In genomic region chr14:68932219-68932618, GRCh38 we compare ENCODE assay signal across 17 cellular contexts. TPM values are rescaled to one million over a fixed set of nuclear protein-coding genes. Genes with fewer than 3 reads are reported as not detected.
DNase-seq lines count a peak whose midpoint lies in the region; ATAC-seq, FAIRE-seq and TF ChIP-seq lines count a peak whose summit lies in the region.
"Had no signal": no experiment of that assay in that cellular context is flagged by ENCODE, and none has a peak within 500 bp of the region (broad histone marks: within the 10 kb centered on the region; RNA-seq: fewer than 3 reads in every experiment).

No MANE protein-coding gene starts in this region.

- H3K27ac ChIP-seq in tibial artery: peak overlapping the region; percentile 97 to 100
- H3K27ac ChIP-seq in SK-N-SH (ENCODE audit: low read depth in 2 of 2, low read length in 1 of 2): no peak overlapping the region
- H3K27ac ChIP-seq: ovary, SJSA1 had no signal

- POLR2A ChIA-PET in SK-N-SH (lab: Yijun Ruan, JAX): interaction anchor here (1.3 kb wide), 1 partner anchor 10 kb away, joined by 3 read pairs; no protein-coding TSS in a partner anchor

- WGBS in SK-N-SH (ENCODE audit: low lambda C conversion rate): 87% methylated on average over 4 of the region's 4 CpGs

- H3K9me2 ChIP-seq in SK-N-SH: no peaks in the 10 kb centered on the region

- CTCF ChIA-PET in SK-N-SH (lab: Yijun Ruan, JAX): interaction anchor here (0.9 to 1.7 kb wide), 6 partner anchors 8 to 175 kb away, joined by 3 to 8 read pairs (median 3); no protein-coding TSS in a partner anchor

- DNase-seq in HTR-8/SVneo (ENCODE audit: insufficient read length, low spot score): no peak
- DNase-seq in astrocyte of the hippocampus (ENCODE audit: low read depth, low spot score): peak; percentile 37
- peak; percentile 65 for DNase-seq in iris pigment epithelial cell (ENCODE audit: low read depth)
- DNase-seq in tibial artery: no peak
- DNase-seq in SK-N-SH: no peak
- no peak for DNase-seq in DMS153 (lab: John Stamatoyannopoulos, UW)
- DNase-seq: activated CD4-positive, alpha-beta T cell treated with anti-CD3 and anti-CD28 coated beads for 4 hours; activated naive CD4-positive, alpha-beta T cell treated with anti-CD3 and anti-CD28 coated beads, Interleukin-2, amount 50 U/mL, for 16 hours; NCI-H1930; NCI-H510A treated with DMSO at 0.1 percent for 48 hours; ovary; stimulated activated CD4-positive, alpha-beta T cell treated with anti-CD3 and anti-CD28 coated beads, Interleukin-2, amount 100 ng/mL, for 48 hours; T-helper 9 cell had no signal

- TF ChIP-seq CTCF in tibial artery (IDR thresholded peaks at IDR 0.05) (no peak), SK-N-SH (IDR thresholded peaks at IDR 0.05) (no peak)

- H3K4me3 ChIP-seq in tibial artery (no peak overlapping the region), SK-N-SH (ENCODE audit: low read depth in 2 of 2, low read length in 1 of 2) (no peak overlapping the region)
- H3K4me3 ChIP-seq: BLaER1 treated with 17β-estradiol and CSF1 and Interleukin-3, amounts not matched to agents 10 nM and 100 nM; ovary; SJSA1 had no signal

- no peak for TF ChIP-seq EP300 in SK-N-SH (IDR thresholded peaks at IDR 0.05; ENCODE audit: borderline replicate concordance in 1 of 2, low read depth in 1 of 2, low read length in 1 of 2)

- no peak overlapping the region for H3K9ac ChIP-seq in SK-N-SH
- H3K9ac ChIP-seq: BLaER1 treated with 17β-estradiol and CSF1 and Interleukin-3, amounts not matched to agents 10 nM and 100 nM had no signal

- no peak overlapping the region for H2AFZ ChIP-seq in SK-N-SH (ENCODE audit: low read depth)

- H3K27me3 ChIP-seq in tibial artery: no peaks in the 10 kb centered on the region
- no peaks in the 10 kb centered on the region for H3K27me3 ChIP-seq in SK-N-SH (ENCODE audit: insufficient read depth)
- H3K27me3 ChIP-seq: BLaER1 treated with 17β-estradiol and CSF1 and Interleukin-3, amounts not matched to agents 10 nM and 100 nM; ovary; SJSA1 had no signal

- H3K79me2 ChIP-seq in SK-N-SH (ENCODE audit: insufficient read depth): peaks cover 100% of the 10 kb centered on the region

- intact Hi-C loops in tibial artery (cut with DNase I; ENCODE audit: low total_unique reads): no loop called here

- peaks cover 8% of the 10 kb centered on the region for H3F3A ChIP-seq in SK-N-SH (replicated peaks; ENCODE audit: insufficient read depth)

- H3K36me3 ChIP-seq in tibial artery (no peaks in the 10 kb centered on the region), SK-N-SH (replicated peaks in 1 of 2; ENCODE audit: control insufficient read depth in 1 of 2, insufficient read depth in 2 of 2, low read length in 1 of 2) (peaks cover 5 to 49% of the 10 kb centered on the region in 2 experiments)
- H3K36me3 ChIP-seq: ovary had no signal

- no peak for TF ChIP-seq RAD21 in SK-N-SH (IDR thresholded peaks at IDR 0.05; ENCODE audit: low read length)

- H3K4me2 ChIP-seq in SK-N-SH: no peak overlapping the region

- H3K9me3 ChIP-seq in tibial artery: no peaks in the 10 kb centered on the region
- H3K9me3 ChIP-seq in SK-N-SH: no peaks in the 10 kb centered on the region
- H3K9me3 ChIP-seq: ovary, SJSA1 had no signal

- peak; percentile 51 for FAIRE-seq in HTR-8/SVneo (lab: Jason Lieb, UNC)
- FAIRE-seq: HepG2 had no signal

- H4K20me1 ChIP-seq in SK-N-SH (ENCODE audit: insufficient read depth): peaks cover 100% of the 10 kb centered on the region

- H3K4me1 ChIP-seq in tibial artery: peaks cover 0 to 100% (median 90%) of the 10 kb centered on the region in 4 donors
- peaks cover 4 to 38% of the 10 kb centered on the region in 2 experiments for H3K4me1 ChIP-seq in SK-N-SH (ENCODE audit: control insufficient read depth in 1 of 2, insufficient read depth in 2 of 2, low read depth in 1 of 2, low read length in 1 of 2)

- ATAC-seq in HG02885 (IDR thresholded peaks at IDR 0.05; ENCODE audit: poor library complexity, unreplicated experiment): no peak
- ATAC-seq: HepG2 had no signal

TF ChIP-seq in SK-N-SH, 30 proteins besides CTCF, POLR2A, EP300 and RAD21:
- TF ChIP-seq TCF12 (IDR thresholded peaks at IDR 0.05) (no peak), YY1 (IDR thresholded peaks at IDR 0.05; ENCODE audit: low read depth) (no peak), TAF1 (IDR thresholded peaks at IDR 0.05; ENCODE audit: borderline replicate concordance, low read depth, low read length) (no peak), FOSL2 (IDR thresholded peaks at IDR 0.05; ENCODE audit: borderline replicate concordance, low read depth) (no peak), POLR2AphosphoS5 (IDR thresholded peaks at IDR 0.05; ENCODE audit: low read depth, low read length) (no peak), RXRA (IDR thresholded peaks at IDR 0.05; ENCODE audit: borderline replicate concordance, low read depth) (no peak), USF2 (IDR thresholded peaks at IDR 0.05; ENCODE audit: borderline replicate concordance, low read depth, low read length) (no peak), TEAD4 (IDR thresholded peaks at IDR 0.05; ENCODE audit: borderline replicate concordance, insufficient read depth) (no peak), EZH2phosphoT487 (IDR thresholded peaks at IDR 0.05; ENCODE audit: borderline replicate concordance, low read depth) (no peak), MAX (IDR thresholded peaks at IDR 0.05; ENCODE audit: low read depth) (no peak), REST (IDR thresholded peaks at IDR 0.05; ENCODE audit: low read depth, low read length) (no peak), FOXM1 (IDR thresholded peaks at IDR 0.05; ENCODE audit: low read depth) (no peak), NFIC (IDR thresholded peaks at IDR 0.05; ENCODE audit: borderline replicate concordance) (no peak), USF1 (IDR thresholded peaks at IDR 0.05; ENCODE audit: borderline replicate concordance, low read depth) (no peak)

RNA-seq across cellular contexts. Expression of gene ACTN1, which starts 46.9 kb away (rescaled TPM):
- polyA plus RNA-seq in SK-N-SH (2012; rRNA removed): 266 and 319 TPM in 2 replicates
- polyA plus RNA-seq in SK-N-SH (2012; cell fraction: cytosol; rRNA removed): 144 and 218 TPM in 2 replicates
- 589 and 740 TPM in 2 replicates for polyA plus RNA-seq in SK-N-SH (2012; cell fraction: nucleus; rRNA removed)

Comparison
In these comparisons a context has a peak if more than half of its experiments do, and no peak if none do; other contexts are left out.
1. DNase-seq: peak in astrocyte of the hippocampus (single experiment) and iris pigment epithelial cell (single experiment); none in HTR-8/SVneo (single experiment), tibial artery (0 of 2), SK-N-SH (single experiment) and DMS153 (single experiment).
2. H3K27ac ChIP-seq: peak in tibial artery (2 of 2); none in SK-N-SH (0 of 2).